In the genomic region with DNA sequence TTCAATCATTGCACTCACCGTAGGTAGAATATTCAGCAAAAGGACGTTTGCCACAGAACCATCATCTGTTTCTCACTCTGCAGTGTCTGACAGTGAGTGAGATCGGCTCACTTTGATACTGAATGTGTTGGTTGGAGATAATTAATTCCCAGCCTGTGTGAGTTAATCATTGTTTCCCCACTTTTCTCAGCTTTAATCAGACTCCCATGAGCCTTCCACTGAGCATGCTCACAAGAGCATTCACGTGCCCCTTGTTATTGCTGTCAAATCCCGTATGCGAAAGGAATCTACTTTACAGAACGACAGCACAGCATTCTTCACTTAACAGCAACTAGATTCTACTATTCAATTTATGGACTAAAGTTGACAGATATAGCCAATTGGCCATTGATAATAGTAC, we compare ENCODE assay signal across 22 cellular contexts.
DNase-seq lines count a peak whose midpoint lies in the region; ATAC-seq and TF ChIP-seq lines count a peak whose summit lies in the region.
"Had no signal": no experiment of that assay in that cellular context is flagged by ENCODE, and none has a peak within 500 bp of the region (broad histone marks: within the 10 kb centered on the region; RNA-seq: fewer than 3 reads in every experiment).

No MANE protein-coding gene starts in this region.

- no peak overlapping the region for H3K4me3 ChIP-seq in neural progenitor cell
- H3K4me3 ChIP-seq: BLaER1 treated with 17β-estradiol and CSF1 and Interleukin-3, amounts not matched to agents 10 nM and 100 nM; GM12878; SJSA1 had no signal

- H3K9me3 Mint-ChIP-seq in neural progenitor cell (no peaks in the 10 kb centered on the region), MCF 10A (ENCODE audit: unreplicated experiment) (no peaks in the 10 kb centered on the region)

- POLR2A ChIA-PET in MCF 10A (lab: Yijun Ruan, JAX) = no interaction called here

- H3K27me3 ChIP-seq in neural progenitor cell = no peaks in the 10 kb centered on the region
- H3K27me3 ChIP-seq: BLaER1 treated with 17β-estradiol and CSF1 and Interleukin-3, amounts not matched to agents 10 nM and 100 nM; SJSA1 had no signal

- H3K4me2 ChIP-seq in neural progenitor cell = no peak overlapping the region
- H3K4me2 ChIP-seq: BLaER1 treated with 17β-estradiol and CSF1 and Interleukin-3, amounts not matched to agents 10 nM and 100 nM had no signal

- H4K20me1 ChIP-seq in neural progenitor cell (ENCODE audit: low read depth) = no peaks in the 10 kb centered on the region
- H4K20me1 ChIP-seq: BLaER1 treated with 17β-estradiol and CSF1 and Interleukin-3, amounts not matched to agents 10 nM and 100 nM had no signal

- peak; percentile 54 for DNase-seq in Ammon's horn (ENCODE audit: low spot score)
- DNase-seq in caudate nucleus (lab: John Stamatoyannopoulos, UW) = peak in 33 of 61 donors; percentile 2 to 58 (median 19)
- peak in 41 of 42 donors; percentile 6 to 81 (median 63) for DNase-seq in head of caudate nucleus
- DNase-seq in neural progenitor cell (ENCODE audit: low spot score) = no peak
- DNase-seq in SW 1271 (lab: John Stamatoyannopoulos, UW) = no peak
- no peak for DNase-seq in D341Med (ENCODE audit: low spot score)
- DNase-seq in MCF 10A (ENCODE audit: unreplicated experiment) = no peak
- DNase-seq: ACHN; Caco-2; CD4-positive, alpha-beta memory T cell; DND-41; KBM-7; NCI-H1694; NCI-H2081 treated with DMSO at 0.1 percent for 48 hours; NCI-H2171 treated with DMSO at 0.1 percent for 48 hours; NCI-H526 had no signal

- H3K4me3 Mint-ChIP-seq in neural progenitor cell (no peak overlapping the region), MCF 10A (ENCODE audit: unreplicated experiment) (no peak overlapping the region)
- H3K4me3 Mint-ChIP-seq: CD4-positive, alpha-beta memory T cell had no signal

- no peaks in the 10 kb centered on the region for H3K4me1 Mint-ChIP-seq in neural progenitor cell
- no peaks in the 10 kb centered on the region for H3K4me1 Mint-ChIP-seq in MCF 10A (ENCODE audit: insufficient read depth, unreplicated experiment)
- H3K4me1 Mint-ChIP-seq: CD4-positive, alpha-beta memory T cell had no signal

- H3K9me3 ChIP-seq in neural progenitor cell (ENCODE audit: low read depth) = no peaks in the 10 kb centered on the region
- H3K9me3 ChIP-seq: BLaER1 treated with 17β-estradiol and CSF1 and Interleukin-3, amounts not matched to agents 10 nM and 100 nM; Caco-2; SJSA1 had no signal

- intact Hi-C loops in head of caudate nucleus (cut with DNase I) = no loop called here
- intact Hi-C loops in MCF 10A (cut with micrococcal nuclease) = no loop called here

- peak overlapping the region; percentile 55 for H2AFZ ChIP-seq in neural progenitor cell (replicated peaks)

- no peaks in the 10 kb centered on the region for H3K79me2 ChIP-seq in neural progenitor cell (ENCODE audit: low read depth)

- no peaks in the 10 kb centered on the region for H3F3A ChIP-seq in neural progenitor cell (ENCODE audit: low read depth)

- H3K36me3 Mint-ChIP-seq in neural progenitor cell (no peaks in the 10 kb centered on the region), MCF 10A (ENCODE audit: insufficient read depth, unreplicated experiment) (no peaks in the 10 kb centered on the region)
- H3K36me3 Mint-ChIP-seq: CD4-positive, alpha-beta memory T cell had no signal

- ATAC-seq in GM19023 (IDR thresholded peaks at IDR 0.05; ENCODE audit: unreplicated experiment) = no peak
- ATAC-seq: GM12878, HCT116 had no signal

- H3K27ac Mint-ChIP-seq in neural progenitor cell = no peak overlapping the region
- H3K27ac Mint-ChIP-seq in MCF 10A (ENCODE audit: low read depth, unreplicated experiment) = no peak overlapping the region
- H3K27ac Mint-ChIP-seq: CD4-positive, alpha-beta memory T cell had no signal

- H3K27ac ChIP-seq in caudate nucleus (ENCODE audit: low read depth, low read length) = peak overlapping the region; percentile 65
- no peak overlapping the region for H3K27ac ChIP-seq in neural progenitor cell
- H3K27ac ChIP-seq: 22Rv1; BLaER1 treated with 17β-estradiol and CSF1 and Interleukin-3, amounts not matched to agents 10 nM and 100 nM; SJSA1 had no signal

- H3K4me1 ChIP-seq in neural progenitor cell = no peaks in the 10 kb centered on the region
- H3K4me1 ChIP-seq: Caco-2, SJSA1 had no signal

- H3K9ac ChIP-seq in neural progenitor cell = no peak overlapping the region
- H3K9ac ChIP-seq: BLaER1 treated with 17β-estradiol and CSF1 and Interleukin-3, amounts not matched to agents 10 nM and 100 nM had no signal

- BruUV-seq in MCF 10A (replicated peaks; lab: Mats Ljungman, UMichigan) = no TSS peak

- no peaks in the 10 kb centered on the region for H3K36me3 ChIP-seq in neural progenitor cell
- H3K36me3 ChIP-seq: BLaER1 treated with 17β-estradiol and CSF1 and Interleukin-3, amounts not matched to agents 10 nM and 100 nM; SJSA1 had no signal

- peaks cover 11% of the 10 kb centered on the region for H3K27me3 Mint-ChIP-seq in neural progenitor cell (ENCODE audit: insufficient read depth, low read depth)
- no peaks in the 10 kb centered on the region for H3K27me3 Mint-ChIP-seq in MCF 10A (ENCODE audit: insufficient read depth, unreplicated experiment)

- TF ChIP-seq CTCF in neural progenitor cell (IDR thresholded peaks at IDR 0.05) = no peak
- no peak for TF ChIP-seq CTCF in MCF 10A (IDR thresholded peaks at IDR 0.05; ENCODE audit: unreplicated experiment)

- CTCF ChIA-PET in MCF 10A (lab: Yijun Ruan, JAX) = no interaction called here

Comparison
In these comparisons a context has a peak if more than half of its experiments do, and no peak if none do; other contexts are left out.
1. DNase-seq: peak in Ammon's horn (single experiment), caudate nucleus (33 of 61) and head of caudate nucleus (41 of 42); none in neural progenitor cell (single experiment), SW 1271 (0 of 2), D341Med (single experiment) and MCF 10A (single experiment).